In the genomic region with DNA sequence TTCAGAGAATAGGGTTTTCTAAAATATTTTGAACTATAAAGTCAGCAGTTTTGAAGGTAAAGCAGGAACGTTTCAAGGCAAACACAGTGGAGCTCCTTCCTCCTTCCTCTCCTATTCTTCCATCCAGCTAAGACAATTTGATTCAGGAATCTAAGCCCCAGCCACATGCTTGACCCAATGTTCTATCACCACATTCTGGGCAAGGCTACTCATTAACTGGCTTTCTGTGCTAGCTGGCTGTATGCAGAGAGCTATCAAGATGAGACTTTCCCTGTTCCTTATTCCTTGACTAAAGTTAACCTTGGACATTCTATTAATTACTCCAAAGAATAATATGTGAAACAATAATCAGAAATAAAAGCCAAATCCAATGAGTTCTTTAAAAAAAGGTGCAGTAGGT, we compare ENCODE assay signal across 32 cellular contexts.
"Had no signal": no experiment of that assay in that cellular context is flagged by ENCODE, and none has a peak within 500 bp of the region (broad histone marks: within the 10 kb centered on the region; RNA-seq: fewer than 3 reads in every experiment).

No MANE protein-coding gene starts in this region.

- ATAC-seq: activated naive CD8-positive, alpha-beta T cell treated with anti-CD3 and anti-CD28 coated beads, Interleukin-2, amount 50 U/mL, for 24 hours; gastroesophageal sphincter; psoas muscle; T-helper 17 cell had no signal

- H3K36me3 ChIP-seq: breast epithelium, gastroesophageal sphincter, left ventricle myocardium inferior, right atrium auricular region, spleen, thoracic aorta, uterus had no signal

- H3K27ac ChIP-seq: breast epithelium, gastroesophageal sphincter, left ventricle myocardium inferior, parathyroid adenoma, psoas muscle, right atrium auricular region, spleen, thoracic aorta had no signal

- H3K4me3 ChIP-seq: breast epithelium, gastroesophageal sphincter, left ventricle myocardium inferior, lung, psoas muscle, right atrium auricular region, spleen, thoracic aorta, uterus had no signal

- DNase-seq: activated CD4-positive, alpha-beta memory T cell treated with anti-CD3 and anti-CD28 coated beads for 36 hours; activated CD4-positive, alpha-beta T cell treated with anti-CD3 and anti-CD28 coated beads, Interleukin-2, amount 10 ng/mL, durations not matched to agents 24 days and 14 days; activated CD4-positive, CD25-positive, alpha-beta regulatory T cell treated with anti-CD3 and anti-CD28 coated beads, Interleukin-2, amount 50 U/mL, for 72 hours; activated CD8-positive, alpha-beta memory T cell treated with anti-CD3 and anti-CD28 coated beads, Interleukin-2, amount 50 U/mL, for 4 hours; activated gamma-delta T cell treated with Interleukin-2 at 50 U/mL for 16 hours; activated naive CD8-positive, alpha-beta T cell treated with anti-CD3 and anti-CD28 coated beads, Interleukin-2, amount 50 U/mL, for 24 hours; activated T-cell treated with anti-CD3 and anti-CD28 coated beads, Interleukin-2, amount 50 U/mL, for 1 hour; amygdala; central memory CD4-positive, alpha-beta T cell; dermis blood vessel endothelial cell; effector CD8-positive, alpha-beta T cell; erythroblast; hippocampal formation; left ventricle myocardium inferior; naive B cell; nucleus accumbens; psoas muscle; spleen; stimulated activated naive CD4-positive, alpha-beta T cell treated with Interleukin-2 at 50 U/mL for 16 hours; T-helper 17 cell; trophoblast cell; uterus had no signal

- H3K4me1 ChIP-seq: breast epithelium, gastroesophageal sphincter, left ventricle myocardium inferior, parathyroid adenoma, psoas muscle, right atrium auricular region, spleen, uterus had no signal

- H3K4me3 Mint-ChIP-seq: activated CD4-positive, alpha-beta memory T cell treated with anti-CD3 and anti-CD28 coated beads for 36 hours; activated CD4-positive, alpha-beta T cell treated with anti-CD3 and anti-CD28 coated beads, Interleukin-2, amount 10 ng/mL, durations not matched to agents 24 days and 14 days; activated naive CD4-positive, alpha-beta T cell treated with anti-CD3 and anti-CD28 coated beads, Interleukin-2, amount 50 U/mL, for 24 hours; activated naive CD8-positive, alpha-beta T cell treated with anti-CD3 and anti-CD28 coated beads, Interleukin-2, amount 50 U/mL, for 24 hours; naive B cell; neural crest cell; T-helper 17 cell had no signal

- H3K27ac Mint-ChIP-seq: activated CD4-positive, alpha-beta memory T cell treated with anti-CD3 and anti-CD28 coated beads for 36 hours; activated CD4-positive, alpha-beta T cell treated with anti-CD3 and anti-CD28 coated beads, Interleukin-2, amount 10 ng/mL, durations not matched to agents 24 days and 14 days; activated naive CD4-positive, alpha-beta T cell treated with anti-CD3 and anti-CD28 coated beads, Interleukin-2, amount 50 U/mL, for 24 hours; activated naive CD8-positive, alpha-beta T cell treated with anti-CD3 and anti-CD28 coated beads, Interleukin-2, amount 50 U/mL, for 24 hours; naive B cell; T-helper 17 cell had no signal

- H3K4me1 Mint-ChIP-seq: activated CD4-positive, alpha-beta T cell treated with anti-CD3 and anti-CD28 coated beads, Interleukin-2, amount 10 ng/mL, durations not matched to agents 24 days and 14 days; activated naive CD4-positive, alpha-beta T cell treated with anti-CD3 and anti-CD28 coated beads, Interleukin-2, amount 50 U/mL, for 24 hours; activated naive CD8-positive, alpha-beta T cell treated with anti-CD3 and anti-CD28 coated beads, Interleukin-2, amount 50 U/mL, for 24 hours; naive B cell; neural crest cell; T-helper 17 cell had no signal

- H3K27me3 Mint-ChIP-seq: activated CD4-positive, alpha-beta memory T cell treated with anti-CD3 and anti-CD28 coated beads for 36 hours; activated CD4-positive, alpha-beta T cell treated with anti-CD3 and anti-CD28 coated beads, Interleukin-2, amount 10 ng/mL, durations not matched to agents 24 days and 14 days; activated naive CD4-positive, alpha-beta T cell treated with anti-CD3 and anti-CD28 coated beads, Interleukin-2, amount 50 U/mL, for 24 hours; activated naive CD8-positive, alpha-beta T cell treated with anti-CD3 and anti-CD28 coated beads, Interleukin-2, amount 50 U/mL, for 24 hours; naive B cell; T-helper 17 cell had no signal

- H3K36me3 Mint-ChIP-seq: activated CD4-positive, alpha-beta memory T cell treated with anti-CD3 and anti-CD28 coated beads for 36 hours; activated naive CD4-positive, alpha-beta T cell treated with anti-CD3 and anti-CD28 coated beads, Interleukin-2, amount 50 U/mL, for 24 hours; naive B cell had no signal

- H3K9me3 ChIP-seq: breast epithelium, gastroesophageal sphincter, left ventricle myocardium inferior, psoas muscle, right atrium auricular region, spleen, thoracic aorta, uterus had no signal

- H3K9me3 Mint-ChIP-seq: neural crest cell had no signal

- FAIRE-seq: colon, keratinocyte had no signal

- H3K27me3 ChIP-seq: breast epithelium, gastroesophageal sphincter, right atrium auricular region, spleen, uterus had no signal
